In the genomic region with DNA sequence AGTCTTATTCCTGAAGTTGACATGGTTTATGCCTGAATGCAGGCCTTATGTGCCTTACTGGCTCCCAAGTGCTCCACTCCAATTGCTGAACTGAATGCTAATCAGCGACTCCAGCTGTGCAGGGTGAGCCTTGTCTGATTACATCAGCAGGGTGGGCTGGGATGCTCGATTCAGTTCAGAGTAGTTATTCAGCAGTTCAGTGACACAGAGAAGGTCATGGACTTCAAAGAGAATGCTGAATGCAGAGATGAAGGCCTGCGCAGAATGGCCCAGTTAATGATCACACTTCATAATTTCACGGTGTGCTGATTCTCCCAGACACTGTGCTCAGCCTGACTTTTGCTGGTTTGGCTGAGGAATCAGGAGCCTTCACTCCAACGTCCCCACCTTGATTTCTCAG, we compare ENCODE assay signal across 19 cellular contexts.
DNase-seq lines count a peak whose midpoint lies in the region; ATAC-seq, FAIRE-seq and TF ChIP-seq lines count a peak whose summit lies in the region.
"Had no signal": no experiment of that assay in that cellular context is flagged by ENCODE, and none has a peak within 500 bp of the region (broad histone marks: within the 10 kb centered on the region; RNA-seq: fewer than 3 reads in every experiment).

No MANE protein-coding gene starts in this region.

- peak; percentile 99 for ATAC-seq in HepG2
- ATAC-seq in right lobe of liver: no peak
- ATAC-seq in stimulated activated naive CD8-positive, alpha-beta T cell treated with anti-CD3 and anti-CD28 coated beads, Interleukin-15, amount 100 ng/mL, for 72 hours: no peak
- no peak for ATAC-seq in T-helper 17 cell
- ATAC-seq: activated CD8-positive, alpha-beta memory T cell treated with anti-CD3 and anti-CD28 coated beads, Interleukin-2, amount 10 ng/mL, durations not matched to agents 7 days and 5 days had no signal

- TF ChIP-seq RAD21 in HepG2 (CRISPR knock-in tag; IDR thresholded peaks at IDR 0.05): no peak

- H3K4me1 ChIP-seq in HepG2 (ENCODE audit: insufficient read depth, low read length): peaks cover 19% of the 10 kb centered on the region
- no peaks in the 10 kb centered on the region for H3K4me1 ChIP-seq in right lobe of liver

- POLR2A ChIA-PET in HepG2 (lab: Yijun Ruan, JAX): no interaction called here

- CTCF ChIA-PET in HepG2 (lab: Yijun Ruan, JAX; ENCODE audit: low intra/inter-chr PET ratio, low total read pairs): no interaction called here

- intact Hi-C loops in HepG2 (cut with micrococcal nuclease; ENCODE audit: unreplicated experiment): loop anchor here (2.0 kb wide), 1 partner anchor 60 kb away; no protein-coding TSS in a partner anchor
- intact Hi-C loops in right lobe of liver (cut with DNase I): no loop called here

- TF ChIP-seq POLR2A in HepG2 (IDR thresholded peaks at IDR 0.05; ENCODE audit: insufficient read depth in 1 of 2, low read depth in 2 of 2, low read length in 2 of 2) (no peak), right lobe of liver (IDR thresholded peaks at IDR 0.05) (no peak)

- H3K27ac Mint-ChIP-seq in stimulated activated naive CD8-positive, alpha-beta T cell treated with anti-CD3 and anti-CD28 coated beads, Interleukin-15, amount 100 ng/mL, for 72 hours: no peak overlapping the region
- H3K27ac Mint-ChIP-seq in T-helper 17 cell: no peak overlapping the region
- H3K27ac Mint-ChIP-seq: activated CD8-positive, alpha-beta memory T cell treated with anti-CD3 and anti-CD28 coated beads, Interleukin-2, amount 10 ng/mL, durations not matched to agents 7 days and 5 days; activated naive CD4-positive, alpha-beta T cell treated with anti-CD3 and anti-CD28 coated beads, Interleukin-2, amount 50 U/mL, for 24 hours; memory B cell had no signal

- H3K9me3 ChIP-seq in HepG2 (ENCODE audit: low read length): no peaks in the 10 kb centered on the region
- no peaks in the 10 kb centered on the region for H3K9me3 ChIP-seq in right lobe of liver
- no peaks in the 10 kb centered on the region for H3K9me3 ChIP-seq in T-helper 17 cell (ENCODE audit: control insufficient read depth, low read length, poor library complexity, severe bottlenecking)
- H3K9me3 ChIP-seq: heart right ventricle, thoracic aorta had no signal

- no peak overlapping the region for H2AFZ ChIP-seq in HepG2 (ENCODE audit: low read length)

- H3K4me3 ChIP-seq in HepG2 (replicated peaks in 1 of 3; ENCODE audit: insufficient read depth in 1 of 3, low read depth in 2 of 3, low read length in 3 of 3) (no peak overlapping the region; a peak in 1 of 6 replicates), right lobe of liver (no peak overlapping the region), brain microvascular endothelial cell (ENCODE audit: low read depth, low read length) (no peak overlapping the region)
- H3K4me3 ChIP-seq: heart right ventricle, thoracic aorta had no signal

- no peak overlapping the region for H3K27ac ChIP-seq in HepG2 (ENCODE audit: extremely low read length, insufficient read depth, low read length)
- H3K27ac ChIP-seq in right lobe of liver: no peak overlapping the region
- no peak overlapping the region for H3K27ac ChIP-seq in brain microvascular endothelial cell
- H3K27ac ChIP-seq: heart right ventricle, thoracic aorta had no signal

- TF ChIP-seq CTCF in HepG2 (CRISPR knock-in tag; IDR thresholded peaks at IDR 0.05) (0 out of 2 replicates have a peak, but pooled peaks have one; percentile 7), right lobe of liver (IDR thresholded peaks at IDR 0.05) (no peak), brain microvascular endothelial cell (IDR thresholded peaks at IDR 0.05; ENCODE audit: low read depth, low read length, missing control alignments) (no peak)

- H3K36me3 Mint-ChIP-seq in T-helper 17 cell (ENCODE audit: low read depth): no peaks in the 10 kb centered on the region
- H3K36me3 Mint-ChIP-seq: activated CD8-positive, alpha-beta memory T cell treated with anti-CD3 and anti-CD28 coated beads, Interleukin-2, amount 10 ng/mL, durations not matched to agents 7 days and 5 days; activated naive CD4-positive, alpha-beta T cell treated with anti-CD3 and anti-CD28 coated beads, Interleukin-2, amount 50 U/mL, for 24 hours; memory B cell had no signal

- TF ChIP-seq EP300 in HepG2 (IDR thresholded peaks at IDR 0.05; ENCODE audit: low read depth in 2 of 2, low read length in 2 of 2) (no peak), HepG2 (CRISPR knock-in tag; IDR thresholded peaks at IDR 0.05; ENCODE audit: borderline replicate concordance) (no peak)

- H3K4me3 Mint-ChIP-seq in stimulated activated naive CD8-positive, alpha-beta T cell treated with anti-CD3 and anti-CD28 coated beads, Interleukin-15, amount 100 ng/mL, for 72 hours: no peak overlapping the region
- no peak overlapping the region for H3K4me3 Mint-ChIP-seq in T-helper 17 cell
- H3K4me3 Mint-ChIP-seq: activated CD8-positive, alpha-beta memory T cell treated with anti-CD3 and anti-CD28 coated beads, Interleukin-2, amount 10 ng/mL, durations not matched to agents 7 days and 5 days; activated naive CD4-positive, alpha-beta T cell treated with anti-CD3 and anti-CD28 coated beads, Interleukin-2, amount 50 U/mL, for 24 hours; memory B cell had no signal

- H3K4me1 Mint-ChIP-seq in stimulated activated naive CD8-positive, alpha-beta T cell treated with anti-CD3 and anti-CD28 coated beads, Interleukin-15, amount 100 ng/mL, for 72 hours: no peaks in the 10 kb centered on the region
- H3K4me1 Mint-ChIP-seq in T-helper 17 cell: no peaks in the 10 kb centered on the region
- H3K4me1 Mint-ChIP-seq: activated CD8-positive, alpha-beta memory T cell treated with anti-CD3 and anti-CD28 coated beads, Interleukin-2, amount 10 ng/mL, durations not matched to agents 7 days and 5 days; activated naive CD4-positive, alpha-beta T cell treated with anti-CD3 and anti-CD28 coated beads, Interleukin-2, amount 50 U/mL, for 24 hours; memory B cell had no signal

- H3K79me2 ChIP-seq in HepG2 (ENCODE audit: insufficient read depth, low read length): no peaks in the 10 kb centered on the region

- no peaks in the 10 kb centered on the region for H3K27me3 ChIP-seq in HepG2 (ENCODE audit: control insufficient read depth in 1 of 2, insufficient read depth in 2 of 2, low read length in 2 of 2)
- no peaks in the 10 kb centered on the region for H3K27me3 ChIP-seq in right lobe of liver
- H3K27me3 ChIP-seq in brain microvascular endothelial cell (replicated peaks): no peaks in the 10 kb centered on the region

- H3K9me3 Mint-ChIP-seq in stimulated activated naive CD8-positive, alpha-beta T cell treated with anti-CD3 and anti-CD28 coated beads, Interleukin-15, amount 100 ng/mL, for 72 hours: no peaks in the 10 kb centered on the region
- H3K9me3 Mint-ChIP-seq: activated naive CD4-positive, alpha-beta T cell treated with anti-CD3 and anti-CD28 coated beads, Interleukin-2, amount 50 U/mL, for 24 hours; memory B cell had no signal

- H4K20me1 ChIP-seq in HepG2 (ENCODE audit: insufficient read depth, low read length): no peaks in the 10 kb centered on the region

- 0% methylated on average over 1 of the region's 5 CpGs for WGBS in HepG2 (ENCODE audit: low lambda C conversion rate)
- 16% methylated on average over 2 of the region's 5 CpGs for WGBS in right lobe of liver (ENCODE audit: insufficient coverage, low coverage, low lambda C conversion rate, missing lambda C conversion rate)

- no TSS peak for BruUV-seq in HepG2 (replicated peaks; lab: Mats Ljungman, UMichigan)

- in situ Hi-C loops in HepG2 (cut with HindIII; ENCODE audit: extremely low pct_ligation_motif_present, low pct_unique_long_range_greater_than_20kb) (no loop called here), brain microvascular endothelial cell (cut with HindIII; ENCODE audit: low pct_ligation_motif_present, low sequenced_read_pairs) (no loop called here)

- H3K9ac ChIP-seq in HepG2 (ENCODE audit: insufficient read depth, low read depth, low read length): no peak overlapping the region

- peaks cover 2% of the 10 kb centered on the region for H3K27me3 Mint-ChIP-seq in stimulated activated naive CD8-positive, alpha-beta T cell treated with anti-CD3 and anti-CD28 coated beads, Interleukin-15, amount 100 ng/mL, for 72 hours
- H3K27me3 Mint-ChIP-seq in T-helper 17 cell: peaks cover 19% of the 10 kb centered on the region
- H3K27me3 Mint-ChIP-seq: activated CD8-positive, alpha-beta memory T cell treated with anti-CD3 and anti-CD28 coated beads, Interleukin-2, amount 10 ng/mL, durations not matched to agents 7 days and 5 days; activated naive CD4-positive, alpha-beta T cell treated with anti-CD3 and anti-CD28 coated beads, Interleukin-2, amount 50 U/mL, for 24 hours; memory B cell had no signal

- H3K36me3 ChIP-seq in HepG2 (replicated peaks in 1 of 2; ENCODE audit: control insufficient read depth in 1 of 2, insufficient read depth in 2 of 2, low read length in 2 of 2) (no peaks in the 10 kb centered on the region), right lobe of liver (no peaks in the 10 kb centered on the region), brain microvascular endothelial cell (replicated peaks) (no peaks in the 10 kb centered on the region)
- H3K36me3 ChIP-seq: heart right ventricle, thoracic aorta had no signal

- H3K4me2 ChIP-seq in HepG2 (ENCODE audit: low read depth, low read length): peak overlapping the region; percentile 37

- peak; percentile 78 for FAIRE-seq in HepG2 (lab: Jason Lieb, UNC)
- FAIRE-seq: D721Med, endothelial cell of umbilical vein had no signal

- DNase-seq in HepG2 (ENCODE audit: low spot score): peak; percentile 63
- DNase-seq in right lobe of liver: no peak
- DNase-seq in brain microvascular endothelial cell: peak; percentile 38
- DNase-seq in kidney glomerular epithelial cell (lab: John Stamatoyannopoulos, UW): peak; percentile 91
- DNase-seq in stimulated activated naive CD8-positive, alpha-beta T cell treated with anti-CD3 and anti-CD28 coated beads, Interleukin-15, amount 100 ng/mL, for 72 hours: no peak
- DNase-seq in T-helper 17 cell: no peak
- no peak for DNase-seq in 8988T
- DNase-seq in GF-D8 (lab: John Stamatoyannopoulos, UW): no peak
- DNase-seq: activated CD8-positive, alpha-beta memory T cell treated with anti-CD3 and anti-CD28 coated beads, Interleukin-2, amount 10 ng/mL, durations not matched to agents 7 days and 5 days; central memory CD4-positive, alpha-beta T cell; heart right ventricle; Kasumi-1; NCI-H1930; SIG-M5 had no signal

TF ChIP-seq in HepG2, 621 proteins besides CTCF, POLR2A, EP300 and RAD21 (continues in another document):
- TF ChIP-seq KDM5B (CRISPR knock-in tag; IDR thresholded peaks at IDR 0.05; ENCODE audit: borderline replicate concordance): no peak
- TF ChIP-seq ZNF430 (CRISPR knock-in tag; IDR thresholded peaks at IDR 0.05): no peak
- TF ChIP-seq SMYD3 (CRISPR knock-in tag; IDR thresholded peaks at IDR 0.05): no peak
- no peak for TF ChIP-seq AGO2 (optimal IDR thresholded peaks at IDR 0.05; ENCODE audit: low read depth, low read length)
- no peak for TF ChIP-seq ZNF496 (CRISPR knock-in tag; IDR thresholded peaks at IDR 0.05; ENCODE audit: insufficient replicate concordance)
- TF ChIP-seq ERF (CRISPR knock-in tag; IDR thresholded peaks at IDR 0.05): no peak
- no peak for TF ChIP-seq ARNT2 (CRISPR knock-in tag; IDR thresholded peaks at IDR 0.05; ENCODE audit: low read depth)
- TF ChIP-seq ZNF660 (CRISPR knock-in tag; IDR thresholded peaks at IDR 0.05; ENCODE audit: borderline replicate concordance, low read depth): no peak
- peak; percentile 65; the same call in 1 of the 2 replicates for TF ChIP-seq TBX3 (IDR thresholded peaks at IDR 0.05; ENCODE audit: borderline replicate concordance)

Comparison
In these comparisons a context has a peak if more than half of its experiments do, and no peak if none do; other contexts are left out.
1. DNase-seq: peak in HepG2 (single experiment), brain microvascular endothelial cell (single experiment) and kidney glomerular epithelial cell (single experiment); none in right lobe of liver (0 of 3), stimulated activated naive CD8-positive, alpha-beta T cell treated with anti-CD3 and anti-CD28 coated beads, Interleukin-15, amount 100 ng/mL, for 72 hours (0 of 2), T-helper 17 cell (0 of 3), 8988T (single experiment) and GF-D8 (single experiment).